ENCODE assay signal across 10 cellular contexts in the genomic region with DNA sequence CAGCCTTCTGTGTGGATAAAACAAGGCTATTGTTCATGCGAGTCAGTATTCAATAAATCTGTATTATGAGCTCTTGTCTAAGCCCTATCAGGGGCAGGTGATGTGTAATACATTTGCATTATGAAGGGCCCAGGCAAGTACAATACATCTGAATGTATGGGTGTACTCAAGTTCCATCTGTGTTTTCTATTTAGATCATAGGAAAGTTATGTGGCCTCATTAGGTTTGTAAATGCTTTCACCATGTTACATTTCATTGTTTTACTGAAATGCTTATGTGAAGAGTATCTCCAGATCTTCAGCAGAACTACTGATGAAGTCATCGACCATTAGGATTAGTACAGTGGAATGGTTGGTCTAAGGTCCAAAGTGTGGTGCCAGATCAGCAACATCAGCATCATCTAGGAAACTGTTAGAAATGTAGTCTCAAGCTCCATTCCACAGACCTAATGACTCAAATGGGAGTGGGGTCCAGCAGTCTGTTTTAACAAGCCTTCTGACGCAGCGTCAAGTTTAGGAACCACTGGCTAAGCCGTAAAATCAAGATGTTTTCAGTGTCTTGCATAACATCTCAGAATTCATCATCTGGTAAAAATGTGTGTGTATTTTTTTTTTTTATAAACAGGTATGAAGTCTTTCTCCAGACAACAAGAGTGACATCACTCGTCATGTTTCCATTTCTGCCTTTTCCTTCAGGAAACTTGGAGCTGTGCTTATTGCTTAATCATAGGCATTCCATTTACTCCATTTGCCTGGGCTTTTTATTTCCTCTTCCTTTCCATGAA.
A peak's percentile ranks its signal among the peaks of the same experiment; 100 is the strongest.
DNase-seq lines count a peak whose midpoint lies in the region; ATAC-seq, FAIRE-seq and TF ChIP-seq lines count a peak whose summit lies in the region.
"Had no signal": no experiment of that assay in that cellular context is flagged by ENCODE, and none has a peak within 500 bp of the region (broad histone marks: within the 10 kb centered on the region; RNA-seq: fewer than 3 reads in every experiment).

No MANE protein-coding gene starts in this region.

- H3K9me3 ChIP-seq in HepG2 (ENCODE audit: low read length) (no peaks in the 10 kb centered on the region), right lobe of liver (no peaks in the 10 kb centered on the region), T-helper 17 cell (ENCODE audit: control insufficient read depth, low read length, poor library complexity, severe bottlenecking) (no peaks in the 10 kb centered on the region)
- H3K9me3 ChIP-seq: right atrium auricular region had no signal

- H3K4me2 ChIP-seq in HepG2 (ENCODE audit: low read depth, low read length) = no peak overlapping the region

- H3K27ac Mint-ChIP-seq in T-helper 17 cell = no peak overlapping the region

- WGBS in HepG2 (ENCODE audit: low lambda C conversion rate) = 49% methylated on average over 6 of the region's 6 CpGs
- WGBS in right lobe of liver (ENCODE audit: insufficient coverage, low coverage, low lambda C conversion rate, missing lambda C conversion rate) = 92% methylated on average over 6 of the region's 6 CpGs

- TF ChIP-seq EP300 in HepG2 (IDR thresholded peaks at IDR 0.05; ENCODE audit: low read depth in 2 of 2, low read length in 2 of 2) = no peak
- TF ChIP-seq EP300 in HepG2 (CRISPR knock-in tag; IDR thresholded peaks at IDR 0.05; ENCODE audit: borderline replicate concordance) = no peak

- CTCF ChIA-PET in HepG2 (lab: Yijun Ruan, JAX; ENCODE audit: low intra/inter-chr PET ratio, low total read pairs) = no interaction called here

- FAIRE-seq in HepG2 (lab: Jason Lieb, UNC) = no peak

- no peak overlapping the region for H2AFZ ChIP-seq in HepG2 (ENCODE audit: low read length)

- H3K27me3 ChIP-seq in HepG2 (ENCODE audit: control insufficient read depth in 1 of 2, insufficient read depth in 2 of 2, low read length in 2 of 2) = no peaks in the 10 kb centered on the region
- no peaks in the 10 kb centered on the region for H3K27me3 ChIP-seq in right lobe of liver
- H3K27me3 ChIP-seq: right atrium auricular region had no signal

- H3K4me3 ChIP-seq in HepG2 (replicated peaks in 1 of 3; ENCODE audit: insufficient read depth in 1 of 3, low read depth in 2 of 3, low read length in 3 of 3) (no peak overlapping the region), right lobe of liver (no peak overlapping the region)
- H3K4me3 ChIP-seq: right atrium auricular region had no signal

- no peaks in the 10 kb centered on the region for H3K4me1 ChIP-seq in HepG2 (ENCODE audit: insufficient read depth, low read length)
- H3K4me1 ChIP-seq in right lobe of liver = peaks cover 0 to 8% (median 0%) of the 10 kb centered on the region in 4 donors
- H3K4me1 ChIP-seq: right atrium auricular region had no signal

- no peak for ATAC-seq in HepG2
- ATAC-seq in right lobe of liver = no peak
- no peak for ATAC-seq in GM19023 (IDR thresholded peaks at IDR 0.05; ENCODE audit: unreplicated experiment)
- ATAC-seq in T-helper 17 cell = no peak

- H3K36me3 ChIP-seq in HepG2 (replicated peaks in 1 of 2; ENCODE audit: control insufficient read depth in 1 of 2, insufficient read depth in 2 of 2, low read length in 2 of 2) (no peaks in the 10 kb centered on the region), right lobe of liver (no peaks in the 10 kb centered on the region)
- H3K36me3 ChIP-seq: right atrium auricular region had no signal

- no peak overlapping the region for H3K9ac ChIP-seq in HepG2 (ENCODE audit: insufficient read depth, low read depth, low read length)

- no peak overlapping the region for H3K27ac ChIP-seq in HepG2 (ENCODE audit: extremely low read length, insufficient read depth, low read length)
- H3K27ac ChIP-seq in right lobe of liver = no peak overlapping the region
- H3K27ac ChIP-seq: right atrium auricular region had no signal

- TF ChIP-seq CTCF in HepG2 (CRISPR knock-in tag; IDR thresholded peaks at IDR 0.05) (no peak), right lobe of liver (IDR thresholded peaks at IDR 0.05) (no peak)

- TF ChIP-seq POLR2A in HepG2 (IDR thresholded peaks at IDR 0.05; ENCODE audit: insufficient read depth in 1 of 2, low read depth in 2 of 2, low read length in 2 of 2) = no peak
- no peak for TF ChIP-seq POLR2A in right lobe of liver (IDR thresholded peaks at IDR 0.05)

- no peak overlapping the region for H3K4me3 Mint-ChIP-seq in T-helper 17 cell

- no TSS peak for BruUV-seq in HepG2 (replicated peaks; lab: Mats Ljungman, UMichigan)

- H3K36me3 Mint-ChIP-seq in T-helper 17 cell (ENCODE audit: low read depth) = no peaks in the 10 kb centered on the region

- H4K20me1 ChIP-seq in HepG2 (ENCODE audit: insufficient read depth, low read length) = no peaks in the 10 kb centered on the region

- intact Hi-C loops in HepG2 (cut with micrococcal nuclease; ENCODE audit: unreplicated experiment) (no loop called here), right lobe of liver (cut with DNase I) (no loop called here)

- POLR2A ChIA-PET in HepG2 (lab: Yijun Ruan, JAX) = no interaction called here

- in situ Hi-C loops in HepG2 (cut with HindIII; ENCODE audit: extremely low pct_ligation_motif_present, low pct_unique_long_range_greater_than_20kb) = no loop called here

- no peaks in the 10 kb centered on the region for H3K79me2 ChIP-seq in HepG2 (ENCODE audit: insufficient read depth, low read length)

- DNase-seq in HepG2 (ENCODE audit: low spot score) (no peak), right lobe of liver (no peak), RPMI7951 (ENCODE audit: low read depth) (peak; percentile 51), fibroblast of the conjunctiva (ENCODE audit: low read depth) (peak; percentile 30), NCI-H2029 (lab: John Stamatoyannopoulos, UW) (no peak), T-helper 17 cell (no peak)
- no peak for DNase-seq in activated CD4-positive, alpha-beta T cell treated with anti-CD3 and anti-CD28 coated beads, Interleukin-2, amount 50 U/mL, for 48 hours
- DNase-seq: DMS79 had no signal

- TF ChIP-seq RAD21 in HepG2 (CRISPR knock-in tag; IDR thresholded peaks at IDR 0.05) = no peak

- H3K27me3 Mint-ChIP-seq in T-helper 17 cell = peaks cover 44% of the 10 kb centered on the region

- no peaks in the 10 kb centered on the region for H3K4me1 Mint-ChIP-seq in T-helper 17 cell

TF ChIP-seq in HepG2, 621 proteins besides CTCF, POLR2A, EP300 and RAD21:
- TF ChIP-seq JUN (CRISPR knock-in tag; IDR thresholded peaks at IDR 0.05) (no peak), ISL2 (CRISPR knock-in tag; IDR thresholded peaks at IDR 0.05) (no peak), CEBPB (IDR thresholded peaks at IDR 0.05; ENCODE audit: borderline replicate concordance, low read depth, low read length) (0 out of 2 replicates have a peak, but pooled peaks have one; percentile 11)

Comparison
In these comparisons a context has a peak if more than half of its experiments do, and no peak if none do; other contexts are left out.
1. DNase-seq: peak in RPMI7951 (single experiment) and fibroblast of the conjunctiva (single experiment); none in HepG2 (single experiment), right lobe of liver (0 of 3), NCI-H2029 (single experiment), T-helper 17 cell (0 of 3) and activated CD4-positive, alpha-beta T cell treated with anti-CD3 and anti-CD28 coated beads, Interleukin-2, amount 50 U/mL, for 48 hours (0 of 2).